ENCODE assay signal across 15 cellular contexts in the genomic region with DNA sequence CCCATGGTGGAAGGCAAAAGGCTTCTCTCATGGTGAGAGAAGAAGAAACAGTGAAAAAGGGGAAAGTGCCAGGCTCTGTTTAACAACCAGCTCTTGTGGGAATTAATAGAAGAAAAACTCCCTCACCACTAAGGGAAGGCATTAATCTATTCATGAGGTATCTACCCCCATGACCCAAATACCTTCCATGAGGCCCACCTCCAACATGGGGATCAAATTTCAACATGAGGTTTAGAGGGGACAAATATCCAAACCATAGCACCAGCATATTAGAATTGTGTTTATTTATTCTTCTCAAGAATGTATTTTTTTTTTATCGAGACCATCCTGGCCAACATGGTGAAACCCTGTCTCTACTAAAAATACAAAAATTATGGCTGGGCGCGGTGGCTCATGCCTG. TPM values are rescaled to one million over a fixed set of nuclear protein-coding genes. Genes with fewer than 3 reads are reported as not detected.
DNase-seq lines count a peak whose midpoint lies in the region; ATAC-seq and TF ChIP-seq lines count a peak whose summit lies in the region.
"Had no signal": no experiment of that assay in that cellular context is flagged by ENCODE, and none has a peak within 500 bp of the region (broad histone marks: within the 10 kb centered on the region; RNA-seq: fewer than 3 reads in every experiment).

No MANE protein-coding gene starts in this region.

- no peak for ATAC-seq in IMR-90 (ENCODE audit: low read depth)
- ATAC-seq in HG03097 (IDR thresholded peaks at IDR 0.05; ENCODE audit: low FRiP score, unreplicated experiment), result no peak
- no peak for ATAC-seq in HG03095 (IDR thresholded peaks at IDR 0.05; ENCODE audit: unreplicated experiment)

- peaks cover 4% of the 10 kb centered on the region for H3K9me1 ChIP-seq in IMR-90 (ENCODE audit: insufficient read depth, low read length)

- no peak overlapping the region for H4K91ac ChIP-seq in IMR-90 (ENCODE audit: insufficient read depth, low read depth, low read length)

- H3K27ac ChIP-seq in IMR-90 (ENCODE audit: insufficient read depth, low read length), result no peak overlapping the region
- no peak overlapping the region for H3K27ac ChIP-seq in neural progenitor cell
- H3K27ac ChIP-seq: BLaER1, HL-60 had no signal

- no peaks in the 10 kb centered on the region for H3K79me2 ChIP-seq in neural progenitor cell (ENCODE audit: low read depth)

- H3K27me3 ChIP-seq in IMR-90 (ENCODE audit: control insufficient read depth, insufficient read depth, low read length), result no peaks in the 10 kb centered on the region
- no peaks in the 10 kb centered on the region for H3K27me3 ChIP-seq in neural progenitor cell
- H3K27me3 ChIP-seq: BLaER1 had no signal

- H2AK9ac ChIP-seq in IMR-90 (replicated peaks; ENCODE audit: low read depth, low read length, poor library complexity), result no peak overlapping the region

- H3K4ac ChIP-seq in IMR-90 (ENCODE audit: low read depth, low read length), result no peak overlapping the region

- in situ Hi-C loops in IMR-90 (cut with MboI; ENCODE audit: low sequenced_read_pairs), result no loop called here

- H3K56ac ChIP-seq in IMR-90 (ENCODE audit: extremely low read depth, insufficient read depth, low read length), result no peak overlapping the region

- no peak overlapping the region for H2BK120ac ChIP-seq in IMR-90 (ENCODE audit: low read depth, low read length)

- no peak overlapping the region for H3K14ac ChIP-seq in IMR-90 (replicated peaks; ENCODE audit: low read depth, low read length)

- intact Hi-C loops in IMR-90 (cut with micrococcal nuclease), result no loop called here

- 0 out of 2 replicates have a peak overlapping the region, but pooled peaks have one; percentile 54 for H3K23ac ChIP-seq in IMR-90 (ENCODE audit: low read depth, low read length)

- no CpG with 5 or more reads among the region's 3 CpGs for WGBS in IMR-90 (ENCODE audit: extremely low coverage in 2 of 2, insufficient read length in 1 of 2), 2 experiments

- no peaks in the 10 kb centered on the region for H3K9me3 Mint-ChIP-seq in activated CD4-positive, alpha-beta T cell treated with anti-CD3 and anti-CD28 coated beads, Interleukin-2, amount 10 ng/mL, durations not matched to agents 7 days and 5 days
- H3K9me3 Mint-ChIP-seq in neural progenitor cell, result peaks cover 4% of the 10 kb centered on the region

- no peak overlapping the region for H3K4me3 Mint-ChIP-seq in activated CD4-positive, alpha-beta T cell treated with anti-CD3 and anti-CD28 coated beads, Interleukin-2, amount 10 ng/mL, durations not matched to agents 7 days and 5 days
- H3K4me3 Mint-ChIP-seq in neural progenitor cell, result no peak overlapping the region

- H3K27ac Mint-ChIP-seq in activated CD4-positive, alpha-beta T cell treated with anti-CD3 and anti-CD28 coated beads, Interleukin-2, amount 10 ng/mL, durations not matched to agents 7 days and 5 days, result peak overlapping the region; percentile 13
- H3K27ac Mint-ChIP-seq in neural progenitor cell, result no peak overlapping the region

- TF ChIP-seq CTCF in IMR-90 (conservative IDR thresholded peaks at IDR 0.05; ENCODE audit: low read depth, low read length) (no peak), neural progenitor cell (IDR thresholded peaks at IDR 0.05) (no peak)

- H2AK5ac ChIP-seq in IMR-90 (ENCODE audit: low read depth, low read length), result no peak overlapping the region

- no peak for TF ChIP-seq RAD21 in IMR-90 (IDR thresholded peaks at IDR 0.05; ENCODE audit: low read length)

- CTCF ChIA-PET in activated CD4-positive, alpha-beta T cell treated with anti-CD3 and anti-CD28 coated beads, Interleukin-2, amount 10 ng/mL, durations not matched to agents 7 days and 5 days (lab: Charles Lee), result interaction anchor here (1.2 to 2.0 kb wide), 2 partner anchors 42 to 210 kb away, joined by 4 to 7 read pairs; no protein-coding TSS in a partner anchor
- CTCF ChIA-PET in IMR-90 (lab: Yijun Ruan, JAX), result no interaction called here

- H4K5ac ChIP-seq in IMR-90 (ENCODE audit: low read depth, low read length), result no peak overlapping the region

- H2AFZ ChIP-seq in IMR-90 (replicated peaks; ENCODE audit: low read length, poor library complexity), result no peak overlapping the region
- peak overlapping the region; percentile 44 for H2AFZ ChIP-seq in neural progenitor cell (replicated peaks)

- H2BK20ac ChIP-seq in IMR-90 (ENCODE audit: low read depth, low read length), result no peak overlapping the region

- H3K36me3 ChIP-seq in IMR-90 (ENCODE audit: control insufficient read depth, insufficient read depth, low read length) (no peaks in the 10 kb centered on the region), neural progenitor cell (no peaks in the 10 kb centered on the region)
- H3K36me3 ChIP-seq: BLaER1 had no signal

- POLR2A ChIA-PET in activated CD4-positive, alpha-beta T cell treated with anti-CD3 and anti-CD28 coated beads, Interleukin-2, amount 10 ng/mL, durations not matched to agents 7 days and 5 days (lab: Charles Lee), result no interaction called here
- POLR2A ChIA-PET in IMR-90 (lab: Charles Lee; ENCODE audit: unreplicated experiment), result no interaction called here

- H2BK15ac ChIP-seq in IMR-90 (ENCODE audit: low read depth, low read length), result no peak overlapping the region

- no peak overlapping the region for H4K8ac ChIP-seq in IMR-90 (ENCODE audit: low read depth in 2 of 2, low read length in 2 of 2)

- no peak overlapping the region for H3K4me2 ChIP-seq in IMR-90 (ENCODE audit: low read depth, low read length)
- H3K4me2 ChIP-seq in neural progenitor cell, result no peak overlapping the region
- H3K4me2 ChIP-seq: BLaER1 had no signal

- H3K79me1 ChIP-seq in IMR-90 (ENCODE audit: low read depth in 1 of 2, low read length in 2 of 2), result peaks cover 7 to 24% of the 10 kb centered on the region in 2 experiments; a peak in 3 of 4 replicates

- H3K27me3 Mint-ChIP-seq in activated CD4-positive, alpha-beta T cell treated with anti-CD3 and anti-CD28 coated beads, Interleukin-2, amount 10 ng/mL, durations not matched to agents 7 days and 5 days, result peaks cover 3% of the 10 kb centered on the region
- peaks cover 2% of the 10 kb centered on the region for H3K27me3 Mint-ChIP-seq in neural progenitor cell (ENCODE audit: insufficient read depth, low read depth)

- TF ChIP-seq POLR2A in IMR-90 (IDR thresholded peaks at IDR 0.05; ENCODE audit: low read depth, low read length), result no peak

- H4K20me1 ChIP-seq in IMR-90 (ENCODE audit: insufficient read depth, low read length) (no peaks in the 10 kb centered on the region), neural progenitor cell (ENCODE audit: low read depth) (no peaks in the 10 kb centered on the region)
- H4K20me1 ChIP-seq: BLaER1 had no signal

- no peak overlapping the region for H2BK5ac ChIP-seq in IMR-90 (ENCODE audit: low read depth, low read length, poor library complexity, severe bottlenecking)

- DNase-seq in activated CD4-positive, alpha-beta T cell treated with anti-CD3 and anti-CD28 coated beads, Interleukin-2, amount 10 ng/mL, durations not matched to agents 7 days and 5 days, result no peak
- no peak for DNase-seq in activated CD4-positive, alpha-beta T cell treated with anti-CD3 and anti-CD28 coated beads, Interleukin-2, amount 50 U/mL, for 1 hour
- peak; percentile 3 for DNase-seq in IMR-90
- DNase-seq in neural progenitor cell (ENCODE audit: low spot score), result no peak
- no peak for DNase-seq in NCI-H2081 (lab: John Stamatoyannopoulos, UW)
- DNase-seq: 8988T, AML-193, DMS53, GF-D8, HCEC 1CT, KBM-7 had no signal

- H3K9ac ChIP-seq in IMR-90 (ENCODE audit: low read depth, low read length) (no peak overlapping the region), neural progenitor cell (no peak overlapping the region)
- H3K9ac ChIP-seq: BLaER1 had no signal

- peaks cover 23% of the 10 kb centered on the region for H3K4me1 Mint-ChIP-seq in activated CD4-positive, alpha-beta T cell treated with anti-CD3 and anti-CD28 coated beads, Interleukin-2, amount 10 ng/mL, durations not matched to agents 7 days and 5 days
- H3K4me1 Mint-ChIP-seq in neural progenitor cell, result peaks cover 3% of the 10 kb centered on the region

- peaks cover 4% of the 10 kb centered on the region for H3K36me3 Mint-ChIP-seq in activated CD4-positive, alpha-beta T cell treated with anti-CD3 and anti-CD28 coated beads, Interleukin-2, amount 10 ng/mL, durations not matched to agents 7 days and 5 days (ENCODE audit: low read depth)
- H3K36me3 Mint-ChIP-seq in neural progenitor cell, result no peaks in the 10 kb centered on the region

- H3K4me1 ChIP-seq in IMR-90 (ENCODE audit: control insufficient read depth, insufficient read depth, low read length) (peaks cover 2% of the 10 kb centered on the region), neural progenitor cell (no peaks in the 10 kb centered on the region)

- no peaks in the 10 kb centered on the region for H3K9me3 ChIP-seq in IMR-90 (ENCODE audit: control insufficient read depth, insufficient read depth, low read length)
- no peaks in the 10 kb centered on the region for H3K9me3 ChIP-seq in neural progenitor cell (ENCODE audit: low read depth)
- H3K9me3 ChIP-seq: BLaER1 had no signal

- no peak overlapping the region for H3K18ac ChIP-seq in IMR-90 (ENCODE audit: low read depth, low read length)

- H3K4me3 ChIP-seq in IMR-90 (ENCODE audit: insufficient read depth, low read depth, low read length), result no peak overlapping the region
- H3K4me3 ChIP-seq in neural progenitor cell, result no peak overlapping the region
- H3K4me3 ChIP-seq: BLaER1 had no signal

- dilution Hi-C loops in IMR-90 (cut with HindIII; ENCODE audit: low sequenced_read_pairs, unreplicated experiment), result no loop called here

- no TSS peak for BruUV-seq in IMR-90 (replicated peaks; lab: Mats Ljungman, UMichigan)

- H3F3A ChIP-seq in neural progenitor cell (ENCODE audit: low read depth), result no peaks in the 10 kb centered on the region

RNA-seq across cellular contexts. Expression of a gene that starts 4.9 kb away (rescaled TPM):
- total RNA-seq in activated CD4-positive, alpha-beta T cell treated with anti-CD3 and anti-CD28 coated beads, Interleukin-2, amount 10 ng/mL, durations not matched to agents 7 days and 5 days, result 100 to 1,000 TPM in 1 of 2 experiments, 10 to 100 TPM in 1; 98.4 to 106 TPM
- total RNA-seq in IMR-90 (2012; rRNA removed) (48.3 and 59.9 TPM in 2 replicates), neural progenitor cell (ENCODE audit: low replicate concordance) (10.9 and 11.4 TPM in 2 replicates)
- polyA plus RNA-seq in IMR-90 (2012; rRNA removed), result 23.8 and 29.2 TPM in 2 replicates
- polyA plus RNA-seq in IMR-90 (2012; cell fraction: cytosol; rRNA removed), result 8.6 and 21.0 TPM in 2 replicates
- 32.8 and 76.8 TPM in 2 replicates for polyA plus RNA-seq in IMR-90 (2012; cell fraction: nucleus; rRNA removed; ENCODE audit: low replicate concordance)

RNA-seq across cellular contexts. Expression of a gene that starts 39.3 kb away (rescaled TPM):
- 100 to 1,000 TPM; 134 to 147 TPM for total RNA-seq in activated CD4-positive, alpha-beta T cell treated with anti-CD3 and anti-CD28 coated beads, Interleukin-2, amount 10 ng/mL, durations not matched to agents 7 days and 5 days
- total RNA-seq in IMR-90 (2012; rRNA removed), result 41.0 and 105 TPM in 2 replicates
- polyA plus RNA-seq in IMR-90 (2012; rRNA removed), result 87.0 and 98.7 TPM in 2 replicates
- 10.7 and 24.8 TPM in 2 replicates for polyA plus RNA-seq in IMR-90 (2012; cell fraction: cytosol; rRNA removed)
- 1.6 and 15.7 TPM in 2 replicates for polyA plus RNA-seq in IMR-90 (2012; cell fraction: nucleus; rRNA removed; ENCODE audit: low replicate concordance)
- total RNA-seq in neural progenitor cell (ENCODE audit: low replicate concordance), result 50.1 and 125 TPM in 2 replicates

RNA-seq across cellular contexts. Expression of a gene that starts 39.6 kb away (rescaled TPM):
- total RNA-seq in activated CD4-positive, alpha-beta T cell treated with anti-CD3 and anti-CD28 coated beads, Interleukin-2, amount 10 ng/mL, durations not matched to agents 7 days and 5 days, result 10 to 100 TPM; 31.4 to 32.0 TPM
- total RNA-seq in IMR-90 (2012; rRNA removed), result 9.1 and 10.0 TPM in 2 replicates
- polyA plus RNA-seq in IMR-90 (2012; rRNA removed), result 1.7 and 2.2 TPM in 2 replicates
- 0.30 and 0.34 TPM in 2 replicates for polyA plus RNA-seq in IMR-90 (2012; cell fraction: cytosol; rRNA removed)
- 0.91 and 5.4 TPM in 2 replicates for polyA plus RNA-seq in IMR-90 (2012; cell fraction: nucleus; rRNA removed; ENCODE audit: low replicate concordance)
- total RNA-seq in neural progenitor cell (ENCODE audit: low replicate concordance), result 6.8 and 9.1 TPM in 2 replicates
